ENCODE assay signal across 8 cellular contexts in genomic region chr3:51982352-51982837, GRCh38. TPM values are rescaled to one million over a fixed set of nuclear protein-coding genes. Genes with fewer than 3 reads are reported as not detected.
A peak's percentile ranks its signal among the peaks of the same experiment; 100 is the strongest.
DNase-seq lines count a peak whose midpoint lies in the region; ATAC-seq and TF ChIP-seq lines count a peak whose summit lies in the region.

No MANE protein-coding gene starts in this region.

- H3K4me1 ChIP-seq in body of pancreas, result peaks cover 25% of the 10 kb centered on the region

- no peaks in the 10 kb centered on the region for H3K27me3 Mint-ChIP-seq in stimulated activated naive CD8-positive, alpha-beta T cell treated with anti-CD3 and anti-CD28 coated beads, Interleukin-15, amount 100 ng/mL, for 72 hours

- H3K36me3 ChIP-seq in body of pancreas (replicated peaks in 1 of 2; ENCODE audit: insufficient read depth in 1 of 2, low read depth in 2 of 2) (no peaks in the 10 kb centered on the region), kidney epithelial cell (ENCODE audit: control insufficient read depth, insufficient read depth, low read length) (no peaks in the 10 kb centered on the region)

- peaks cover 68% of the 10 kb centered on the region for H3K4me1 Mint-ChIP-seq in stimulated activated naive CD8-positive, alpha-beta T cell treated with anti-CD3 and anti-CD28 coated beads, Interleukin-15, amount 100 ng/mL, for 72 hours

- no peaks in the 10 kb centered on the region for H3K9me3 ChIP-seq in body of pancreas

- TF ChIP-seq CTCF in body of pancreas (IDR thresholded peaks at IDR 0.05) (peak; percentile 17 to 80 (median 62)), kidney epithelial cell (IDR thresholded peaks at IDR 0.05; ENCODE audit: insufficient read depth, low read length, poor library complexity, severe bottlenecking) (peak; percentile 77)

- WGBS in body of pancreas, 2 donors, result 0 to 2% methylated on average over 4 of the region's 4 CpGs

- in situ Hi-C loops in G401 (cut with HindIII; ENCODE audit: low sequenced_read_pairs), result no loop called here

- DNase-seq in COLO829 (ENCODE audit: low spot score) (peak; percentile 84), NOMO-1 (lab: John Stamatoyannopoulos, UW; ENCODE audit: unreplicated experiment in 2 of 2) (peak; percentile 28 to 46), body of pancreas (peak; percentile 59 to 77 (median 70)), kidney epithelial cell (ENCODE audit: low read depth) (no peak), G401 (ENCODE audit: low spot score) (no peak)
- DNase-seq in stimulated activated naive CD8-positive, alpha-beta T cell treated with anti-CD3 and anti-CD28 coated beads, Interleukin-15, amount 100 ng/mL, for 72 hours, result peak; percentile 45 to 61

- H3K4me3 ChIP-seq in body of pancreas (peak overlapping the region in 1 of 2 donors; percentile 37), kidney epithelial cell (ENCODE audit: low read depth, low read length) (peak overlapping the region; percentile 44)

- peak overlapping the region; percentile 89 to 97 for H3K27ac Mint-ChIP-seq in stimulated activated naive CD8-positive, alpha-beta T cell treated with anti-CD3 and anti-CD28 coated beads, Interleukin-15, amount 100 ng/mL, for 72 hours

- no peaks in the 10 kb centered on the region for H3K27me3 ChIP-seq in body of pancreas
- no peaks in the 10 kb centered on the region for H3K27me3 ChIP-seq in kidney epithelial cell (ENCODE audit: control insufficient read depth, insufficient read depth, low read length)

- peak overlapping the region; percentile 79 to 97 (median 94) for H3K27ac ChIP-seq in body of pancreas

- no peak for TF ChIP-seq POLR2A in body of pancreas (IDR thresholded peaks at IDR 0.05)

- no peaks in the 10 kb centered on the region for H3K9me3 Mint-ChIP-seq in stimulated activated naive CD8-positive, alpha-beta T cell treated with anti-CD3 and anti-CD28 coated beads, Interleukin-15, amount 100 ng/mL, for 72 hours

- intact Hi-C loops in body of pancreas (cut with DNase I), result no loop called here

- H3K4me3 Mint-ChIP-seq in stimulated activated naive CD8-positive, alpha-beta T cell treated with anti-CD3 and anti-CD28 coated beads, Interleukin-15, amount 100 ng/mL, for 72 hours, result peak overlapping the region; percentile 93 to 94

- peak; percentile 35 for ATAC-seq in GM18873 (IDR thresholded peaks at IDR 0.05; ENCODE audit: low FRiP score, unreplicated experiment)
- peak; percentile 34 for ATAC-seq in HG03060 (IDR thresholded peaks at IDR 0.05; ENCODE audit: low read depth, unreplicated experiment)
- ATAC-seq in body of pancreas, result peak; percentile 45
- peak; percentile 65 for ATAC-seq in stimulated activated naive CD8-positive, alpha-beta T cell treated with anti-CD3 and anti-CD28 coated beads, Interleukin-15, amount 100 ng/mL, for 72 hours

RNA-seq across cellular contexts. Expression of gene ACY1, which starts 0.9 kb away (rescaled TPM):
- total RNA-seq in body of pancreas, result 10 to 100 TPM; 31.1 to 40.2 TPM
- total RNA-seq in kidney epithelial cell, result 59.4 and 69.0 TPM in 2 replicates
- 103 and 242 TPM in 2 replicates for total RNA-seq in G401 (2014; rRNA removed; shearing (Covaris generic))

RNA-seq across cellular contexts. Expression of gene ABHD14A, which starts 7.5 kb away (rescaled TPM):
- total RNA-seq in body of pancreas (10 to 100 TPM; 15.5 to 16.1 TPM), kidney epithelial cell (15.3 and 16.8 TPM in 2 replicates)
- 14.8 and 26.8 TPM in 2 replicates for total RNA-seq in G401 (2014; rRNA removed; shearing (Covaris generic))

RNA-seq across cellular contexts. Expression of gene ABHD14B, which starts 8.5 kb away (rescaled TPM):
- total RNA-seq in body of pancreas (10 to 100 TPM; 35.9 to 54.5 TPM), kidney epithelial cell (36.3 and 50.5 TPM in 2 replicates)
- total RNA-seq in G401 (2014; rRNA removed; shearing (Covaris generic)), result 6.5 and 9.9 TPM in 2 replicates

RNA-seq across cellular contexts. Expression of gene RPL29, which starts 13.3 kb away (rescaled TPM):
- 100 to 1,000 TPM; 370 to 792 TPM for total RNA-seq in body of pancreas
- total RNA-seq in kidney epithelial cell, result 2,366 and 2,384 TPM in 2 replicates
- 2,209 and 2,228 TPM in 2 replicates for total RNA-seq in G401 (2014; rRNA removed; shearing (Covaris generic))

RNA-seq across cellular contexts. Expression of gene PCBP4, which starts 15.1 kb away (rescaled TPM):
- total RNA-seq in body of pancreas (10 to 100 TPM; 16.6 to 24.7 TPM), kidney epithelial cell (123 and 144 TPM in 2 replicates)
- total RNA-seq in G401 (2014; rRNA removed; shearing (Covaris generic)), result 57.1 and 80.7 TPM in 2 replicates

Comparison
In these comparisons a context has a peak if more than half of its experiments do, and no peak if none do; other contexts are left out.
1. DNase-seq: peak in COLO829 (single experiment), NOMO-1 (2 of 2), body of pancreas (4 of 4) and stimulated activated naive CD8-positive, alpha-beta T cell treated with anti-CD3 and anti-CD28 coated beads, Interleukin-15, amount 100 ng/mL, for 72 hours (2 of 2); none in kidney epithelial cell (single experiment) and G401 (single experiment).
2. Peak in every context shown above with its lines, with median percentiles within 50 percentile points of each other: ATAC-seq.